ENCODE assay signal across 1 cellular context in the genomic region with DNA sequence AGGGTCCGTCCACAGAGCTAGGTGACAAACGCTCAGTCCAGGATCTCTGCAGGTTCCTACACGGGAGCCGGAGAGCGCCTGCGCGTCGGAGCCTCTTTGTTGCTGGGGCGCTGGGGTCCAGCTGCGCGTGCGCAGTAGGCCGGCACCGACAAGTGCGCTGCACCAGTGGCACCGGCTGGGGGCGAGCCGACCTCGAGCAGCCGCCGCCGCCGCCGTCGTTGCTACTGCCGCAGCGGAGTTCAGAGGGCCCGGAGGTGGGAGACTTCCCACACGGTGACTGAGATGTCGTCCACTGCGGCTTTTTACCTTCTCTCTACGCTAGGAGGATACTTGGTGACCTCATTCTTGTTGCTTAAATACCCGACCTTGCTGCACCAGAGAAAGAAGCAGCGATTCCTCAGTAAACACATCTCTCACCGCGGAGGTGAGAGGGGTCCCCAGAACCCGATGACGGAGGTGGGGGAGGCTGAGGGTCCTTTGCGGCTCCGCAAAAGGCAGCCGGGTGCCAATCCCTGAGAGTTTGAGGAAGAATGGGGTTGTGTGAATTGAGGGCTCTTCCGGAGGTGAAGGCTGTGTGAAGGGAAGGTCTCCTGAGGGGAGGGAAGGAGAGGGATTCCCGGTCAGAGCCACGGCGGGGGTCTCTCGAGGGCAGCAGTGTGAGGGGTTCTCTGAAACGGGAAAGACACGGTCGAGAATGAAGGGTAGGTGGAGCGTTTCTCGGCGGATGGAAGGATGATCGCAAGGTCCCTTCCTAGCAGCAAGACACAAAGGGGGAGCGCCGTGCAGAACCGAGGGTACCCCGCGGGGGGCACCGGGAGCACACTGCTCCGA.
TF ChIP-seq lines count a peak whose summit lies in the region.

A gene (plus strand): TSS at position 184 of the 831 bp plus-strand sequence. CDS start 99 bp downstream, at position 283.

TF ChIP-seq in HepG2, 621 proteins besides CTCF, POLR2A, EP300 and RAD21 (continued from another document and continues in another):
- TF ChIP-seq ZNF670 (CRISPR knock-in tag; IDR thresholded peaks at IDR 0.05; ENCODE audit: borderline replicate concordance) (peak; percentile 80; the same call in 1 of the 2 replicates), TMF1 (CRISPR knock-in tag; IDR thresholded peaks at IDR 0.05; ENCODE audit: low read depth) (0 out of 2 replicates have a peak, but pooled peaks have one; percentile 55), EHMT2 (IDR thresholded peaks at IDR 0.05; ENCODE audit: borderline replicate concordance, low read depth, low read length) (no peak), HIVEP1 (CRISPR knock-in tag; IDR thresholded peaks at IDR 0.05) (peak; percentile 57; the same call in 1 of the 2 replicates), MAFK (conservative IDR thresholded peaks at IDR 0.05 in 1 of 2, IDR thresholded peaks at IDR 0.05 in 1 of 2; ENCODE audit: low read length in 2 of 2) (no peak), GTF3A (CRISPR knock-in tag; conservative IDR thresholded peaks at IDR 0.05) (no peak), FOXA1 (IDR thresholded peaks at IDR 0.05) (no peak), FOXA1 (CRISPR knock-in tag; IDR thresholded peaks at IDR 0.05) (0 out of 2 replicates have a peak, but pooled peaks have one; percentile 29), YY1 (IDR thresholded peaks at IDR 0.05; ENCODE audit: insufficient read depth, insufficient replicate concordance, low read depth, low read length) (peak; percentile 80), ZIK1 (CRISPR knock-in tag; IDR thresholded peaks at IDR 0.05; ENCODE audit: borderline replicate concordance, low read depth) (peak; percentile 22; the same call in 1 of the 2 replicates), ZNF292 (CRISPR knock-in tag; IDR thresholded peaks at IDR 0.05; ENCODE audit: borderline replicate concordance, low read depth) (no peak; the same call in 1 of the 2 replicates), ZKSCAN5 (CRISPR knock-in tag; IDR thresholded peaks at IDR 0.05) (peak; percentile 76), ZMYM4 (CRISPR knock-in tag; IDR thresholded peaks at IDR 0.05) (peak; percentile 73), ZNF317 (CRISPR knock-in tag; IDR thresholded peaks at IDR 0.05) (peak; percentile 82), TAF1 (CRISPR knock-in tag; IDR thresholded peaks at IDR 0.05) (peak; percentile 69), ZNF652 (CRISPR knock-in tag; IDR thresholded peaks at IDR 0.05; ENCODE audit: borderline replicate concordance, low read depth) (no peak), SMAD9 (CRISPR knock-in tag; IDR thresholded peaks at IDR 0.05) (no peak), HOXD1 (CRISPR knock-in tag; IDR thresholded peaks at IDR 0.05) (peak; percentile 43; the same call in 1 of the 2 replicates), CBX5 (CRISPR knock-in tag; IDR thresholded peaks at IDR 0.05; ENCODE audit: borderline replicate concordance) (peak; percentile 40; the same call in 1 of the 2 replicates), HCFC1 (IDR thresholded peaks at IDR 0.05; ENCODE audit: low read depth, low read length) (peak; percentile 35), ETV5 (CRISPR knock-in tag; IDR thresholded peaks at IDR 0.05; ENCODE audit: borderline replicate concordance) (peak; percentile 61; the same call in 1 of the 2 replicates), FOXM1 (CRISPR knock-in tag; IDR thresholded peaks at IDR 0.05) (no peak), ZNF44 (CRISPR knock-in tag; IDR thresholded peaks at IDR 0.05) (0 out of 2 replicates have a peak, but pooled peaks have one; percentile 4), ZFP36L1 (CRISPR knock-in tag; IDR thresholded peaks at IDR 0.05) (0 out of 2 replicates have a peak, but pooled peaks have one; percentile 56), TCF12 (IDR thresholded peaks at IDR 0.05) (no peak), TCF12 (CRISPR knock-in tag; IDR thresholded peaks at IDR 0.05) (no peak), GZF1 (CRISPR knock-in tag; IDR thresholded peaks at IDR 0.05) (peak; percentile 51; the same call in 1 of the 2 replicates), TOPORS (CRISPR knock-in tag; IDR thresholded peaks at IDR 0.05) (peak; percentile 73; the same call in 1 of the 2 replicates), NFIB (CRISPR knock-in tag; IDR thresholded peaks at IDR 0.05; ENCODE audit: borderline replicate concordance) (0 out of 2 replicates have a peak, but pooled peaks have one; percentile 35), ZNF101 (CRISPR knock-in tag; IDR thresholded peaks at IDR 0.05; ENCODE audit: borderline replicate concordance, low read depth) (no peak), KDM3A (CRISPR knock-in tag; IDR thresholded peaks at IDR 0.05; ENCODE audit: low read depth) (peak; percentile 83; the same call in 1 of the 2 replicates), RFX5 (IDR thresholded peaks at IDR 0.05; ENCODE audit: low read depth, low read length) (peak; percentile 54; the same call in 1 of the 2 replicates), ZSCAN9 (CRISPR knock-in tag; IDR thresholded peaks at IDR 0.05; ENCODE audit: borderline replicate concordance) (peak; percentile 70), NPAS2 (CRISPR knock-in tag; IDR thresholded peaks at IDR 0.05; ENCODE audit: borderline replicate concordance) (no peak), ZKSCAN1 (IDR thresholded peaks at IDR 0.05; ENCODE audit: low read length) (no peak), TBP (CRISPR knock-in tag; IDR thresholded peaks at IDR 0.05) (no peak), ZNF567 (CRISPR knock-in tag; IDR thresholded peaks at IDR 0.05; ENCODE audit: borderline replicate concordance) (peak; percentile 57; the same call in 1 of the 2 replicates), SAFB2 (CRISPR knock-in tag; IDR thresholded peaks at IDR 0.05; ENCODE audit: borderline replicate concordance, low read depth) (no peak), ZFP1 (CRISPR knock-in tag; IDR thresholded peaks at IDR 0.05) (no peak)
- TF ChIP-seq, protein P1, sequence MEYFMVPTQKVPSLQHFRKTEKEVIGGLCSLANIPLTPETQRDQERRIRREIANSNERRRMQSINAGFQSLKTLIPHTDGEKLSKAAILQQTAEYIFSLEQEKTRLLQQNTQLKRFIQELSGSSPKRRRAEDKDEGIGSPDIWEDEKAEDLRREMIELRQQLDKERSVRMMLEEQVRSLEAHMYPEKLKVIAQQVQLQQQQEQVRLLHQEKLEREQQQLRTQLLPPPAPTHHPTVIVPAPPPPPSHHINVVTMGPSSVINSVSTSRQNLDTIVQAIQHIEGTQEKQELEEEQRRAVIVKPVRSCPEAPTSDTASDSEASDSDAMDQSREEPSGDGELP (IDR thresholded peaks at IDR 0.05; ENCODE audit: borderline replicate concordance, low read depth), result no peak
- TF ChIP-seq, protein P2, sequence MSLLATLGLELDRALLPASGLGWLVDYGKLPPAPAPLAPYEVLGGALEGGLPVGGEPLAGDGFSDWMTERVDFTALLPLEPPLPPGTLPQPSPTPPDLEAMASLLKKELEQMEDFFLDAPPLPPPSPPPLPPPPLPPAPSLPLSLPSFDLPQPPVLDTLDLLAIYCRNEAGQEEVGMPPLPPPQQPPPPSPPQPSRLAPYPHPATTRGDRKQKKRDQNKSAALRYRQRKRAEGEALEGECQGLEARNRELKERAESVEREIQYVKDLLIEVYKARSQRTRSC (CRISPR knock-in tag; IDR thresholded peaks at IDR 0.05; ENCODE audit: low read depth), result no peak
- TF ChIP-seq, protein P3, sequence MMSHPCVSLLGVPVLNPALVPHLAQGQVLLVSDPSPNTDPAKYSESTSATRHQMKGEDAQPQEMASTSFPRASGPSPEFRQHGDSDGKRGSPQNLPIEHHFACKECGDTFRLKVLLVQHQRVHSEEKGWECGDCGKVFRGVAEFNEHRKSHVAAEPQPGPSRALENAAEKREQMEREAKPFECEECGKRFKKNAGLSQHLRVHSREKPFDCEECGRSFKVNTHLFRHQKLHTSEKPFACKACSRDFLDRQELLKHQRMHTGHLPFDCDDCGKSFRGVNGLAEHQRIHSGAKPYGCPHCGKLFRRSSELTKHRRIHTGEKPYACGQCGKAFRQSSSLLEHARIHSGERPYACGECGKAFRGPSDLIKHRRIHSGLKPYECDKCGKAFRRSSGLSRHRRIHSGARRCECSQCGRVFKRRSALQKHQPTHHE (CRISPR knock-in tag; IDR thresholded peaks at IDR 0.05; ENCODE audit: borderline replicate concordance), result 0 out of 2 replicates have a peak, but pooled peaks have one; percentile 81
- TF ChIP-seq, protein P4, sequence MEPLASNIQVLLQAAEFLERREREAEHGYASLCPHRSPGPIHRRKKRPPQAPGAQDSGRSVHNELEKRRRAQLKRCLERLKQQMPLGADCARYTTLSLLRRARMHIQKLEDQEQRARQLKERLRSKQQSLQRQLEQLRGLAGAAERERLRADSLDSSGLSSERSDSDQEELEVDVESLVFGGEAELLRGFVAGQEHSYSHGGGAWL (CRISPR knock-in tag; IDR thresholded peaks at IDR 0.05), result peak; percentile 64
- TF ChIP-seq, protein P5, sequence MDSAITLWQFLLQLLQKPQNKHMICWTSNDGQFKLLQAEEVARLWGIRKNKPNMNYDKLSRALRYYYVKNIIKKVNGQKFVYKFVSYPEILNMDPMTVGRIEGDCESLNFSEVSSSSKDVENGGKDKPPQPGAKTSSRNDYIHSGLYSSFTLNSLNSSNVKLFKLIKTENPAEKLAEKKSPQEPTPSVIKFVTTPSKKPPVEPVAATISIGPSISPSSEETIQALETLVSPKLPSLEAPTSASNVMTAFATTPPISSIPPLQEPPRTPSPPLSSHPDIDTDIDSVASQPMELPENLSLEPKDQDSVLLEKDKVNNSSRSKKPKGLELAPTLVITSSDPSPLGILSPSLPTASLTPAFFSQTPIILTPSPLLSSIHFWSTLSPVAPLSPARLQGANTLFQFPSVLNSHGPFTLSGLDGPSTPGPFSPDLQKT (CRISPR knock-in tag; IDR thresholded peaks at IDR 0.05; ENCODE audit: borderline replicate concordance), result no peak
- TF ChIP-seq, protein P6, sequence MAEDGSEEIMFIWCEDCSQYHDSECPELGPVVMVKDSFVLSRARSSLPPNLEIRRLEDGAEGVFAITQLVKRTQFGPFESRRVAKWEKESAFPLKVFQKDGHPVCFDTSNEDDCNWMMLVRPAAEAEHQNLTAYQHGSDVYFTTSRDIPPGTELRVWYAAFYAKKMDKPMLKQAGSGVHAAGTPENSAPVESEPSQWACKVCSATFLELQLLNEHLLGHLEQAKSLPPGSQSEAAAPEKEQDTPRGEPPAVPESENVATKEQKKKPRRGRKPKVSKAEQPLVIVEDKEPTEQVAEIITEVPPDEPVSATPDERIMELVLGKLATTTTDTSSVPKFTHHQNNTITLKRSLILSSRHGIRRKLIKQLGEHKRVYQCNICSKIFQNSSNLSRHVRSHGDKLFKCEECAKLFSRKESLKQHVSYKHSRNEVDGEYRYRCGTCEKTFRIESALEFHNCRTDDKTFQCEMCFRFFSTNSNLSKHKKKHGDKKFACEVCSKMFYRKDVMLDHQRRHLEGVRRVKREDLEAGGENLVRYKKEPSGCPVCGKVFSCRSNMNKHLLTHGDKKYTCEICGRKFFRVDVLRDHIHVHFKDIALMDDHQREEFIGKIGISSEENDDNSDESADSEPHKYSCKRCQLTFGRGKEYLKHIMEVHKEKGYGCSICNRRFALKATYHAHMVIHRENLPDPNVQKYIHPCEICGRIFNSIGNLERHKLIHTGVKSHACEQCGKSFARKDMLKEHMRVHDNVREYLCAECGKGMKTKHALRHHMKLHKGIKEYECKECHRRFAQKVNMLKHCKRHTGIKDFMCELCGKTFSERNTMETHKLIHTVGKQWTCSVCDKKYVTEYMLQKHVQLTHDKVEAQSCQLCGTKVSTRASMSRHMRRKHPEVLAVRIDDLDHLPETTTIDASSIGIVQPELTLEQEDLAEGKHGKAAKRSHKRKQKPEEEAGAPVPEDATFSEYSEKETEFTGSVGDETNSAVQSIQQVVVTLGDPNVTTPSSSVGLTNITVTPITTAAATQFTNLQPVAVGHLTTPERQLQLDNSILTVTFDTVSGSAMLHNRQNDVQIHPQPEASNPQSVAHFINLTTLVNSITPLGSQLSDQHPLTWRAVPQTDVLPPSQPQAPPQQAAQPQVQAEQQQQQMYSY (CRISPR knock-in tag; IDR thresholded peaks at IDR 0.05), result no peak
- TF ChIP-seq, protein P7, sequence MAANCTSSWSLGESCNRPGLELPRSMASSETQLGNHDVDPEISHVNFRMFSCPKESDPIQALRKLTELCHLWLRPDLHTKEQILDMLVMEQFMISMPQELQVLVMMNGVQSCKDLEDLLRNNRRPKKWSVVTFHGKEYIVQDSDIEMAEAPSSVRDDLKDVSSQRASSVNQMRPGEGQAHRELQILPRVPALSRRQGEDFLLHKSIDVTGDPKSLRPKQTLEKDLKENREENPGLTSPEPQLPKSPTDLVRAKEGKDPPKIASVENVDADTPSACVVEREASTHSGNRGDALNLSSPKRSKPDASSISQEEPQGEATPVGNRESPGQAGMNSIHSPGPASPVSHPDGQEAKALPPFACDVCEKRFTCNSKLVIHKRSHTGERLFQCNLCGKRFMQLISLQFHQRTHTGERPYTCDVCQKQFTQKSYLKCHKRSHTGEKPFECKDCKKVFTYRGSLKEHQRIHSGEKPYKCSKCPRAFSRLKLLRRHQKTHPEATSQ (CRISPR knock-in tag; IDR thresholded peaks at IDR 0.05; ENCODE audit: borderline replicate concordance), result peak; percentile 90
- TF ChIP-seq, protein P8, sequence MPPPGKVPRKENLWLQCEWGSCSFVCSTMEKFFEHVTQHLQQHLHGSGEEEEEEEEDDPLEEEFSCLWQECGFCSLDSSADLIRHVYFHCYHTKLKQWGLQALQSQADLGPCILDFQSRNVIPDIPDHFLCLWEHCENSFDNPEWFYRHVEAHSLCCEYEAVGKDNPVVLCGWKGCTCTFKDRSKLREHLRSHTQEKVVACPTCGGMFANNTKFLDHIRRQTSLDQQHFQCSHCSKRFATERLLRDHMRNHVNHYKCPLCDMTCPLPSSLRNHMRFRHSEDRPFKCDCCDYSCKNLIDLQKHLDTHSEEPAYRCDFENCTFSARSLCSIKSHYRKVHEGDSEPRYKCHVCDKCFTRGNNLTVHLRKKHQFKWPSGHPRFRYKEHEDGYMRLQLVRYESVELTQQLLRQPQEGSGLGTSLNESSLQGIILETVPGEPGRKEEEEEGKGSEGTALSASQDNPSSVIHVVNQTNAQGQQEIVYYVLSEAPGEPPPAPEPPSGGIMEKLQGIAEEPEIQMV (CRISPR knock-in tag; IDR thresholded peaks at IDR 0.05; ENCODE audit: low read depth), result peak; percentile 18; the same call in 1 of the 2 replicates
- TF ChIP-seq, protein P9, sequence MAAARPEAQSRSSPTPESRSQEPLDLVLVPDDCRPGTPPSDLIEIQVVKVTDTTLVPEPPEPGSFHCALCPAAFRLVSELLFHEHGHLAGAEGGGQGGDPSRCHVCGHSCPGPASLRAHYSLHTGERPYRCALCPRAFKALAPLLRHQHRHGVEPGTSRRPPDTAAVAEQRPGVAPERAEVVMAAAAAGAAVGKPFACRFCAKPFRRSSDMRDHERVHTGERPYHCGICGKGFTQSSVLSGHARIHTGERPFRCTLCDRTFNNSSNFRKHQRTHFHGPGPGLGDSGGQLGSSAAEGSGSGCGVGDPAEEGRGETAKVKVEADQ (CRISPR knock-in tag; IDR thresholded peaks at IDR 0.05; ENCODE audit: borderline replicate concordance), result 0 out of 2 replicates have a peak, but pooled peaks have one; percentile 26
- TF ChIP-seq, protein P10, sequence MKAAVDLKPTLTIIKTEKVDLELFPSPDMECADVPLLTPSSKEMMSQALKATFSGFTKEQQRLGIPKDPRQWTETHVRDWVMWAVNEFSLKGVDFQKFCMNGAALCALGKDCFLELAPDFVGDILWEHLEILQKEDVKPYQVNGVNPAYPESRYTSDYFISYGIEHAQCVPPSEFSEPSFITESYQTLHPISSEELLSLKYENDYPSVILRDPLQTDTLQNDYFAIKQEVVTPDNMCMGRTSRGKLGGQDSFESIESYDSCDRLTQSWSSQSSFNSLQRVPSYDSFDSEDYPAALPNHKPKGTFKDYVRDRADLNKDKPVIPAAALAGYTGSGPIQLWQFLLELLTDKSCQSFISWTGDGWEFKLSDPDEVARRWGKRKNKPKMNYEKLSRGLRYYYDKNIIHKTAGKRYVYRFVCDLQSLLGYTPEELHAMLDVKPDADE (CRISPR knock-in tag; IDR thresholded peaks at IDR 0.05), result peak; percentile 88; the same call in 1 of the 2 replicates
- TF ChIP-seq, protein P11, sequence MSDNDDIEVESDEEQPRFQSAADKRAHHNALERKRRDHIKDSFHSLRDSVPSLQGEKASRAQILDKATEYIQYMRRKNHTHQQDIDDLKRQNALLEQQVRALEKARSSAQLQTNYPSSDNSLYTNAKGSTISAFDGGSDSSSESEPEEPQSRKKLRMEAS (IDR thresholded peaks at IDR 0.05), result peak; percentile 71
